In genomic region chr12:21773263-21773741, GRCh38 we compare ENCODE assay signal across 8 cellular contexts. TPM values are rescaled to one million over a fixed set of nuclear protein-coding genes. Genes with fewer than 3 reads are reported as not detected.
DNase-seq lines count a peak whose midpoint lies in the region; ATAC-seq and TF ChIP-seq lines count a peak whose summit lies in the region.

No MANE protein-coding gene starts in this region.

- peaks cover 13% of the 10 kb centered on the region for H3K4me1 ChIP-seq in CD4-positive, alpha-beta memory T cell (ENCODE audit: insufficient read depth, low read length)
- peaks cover 13 to 48% (median 38%) of the 10 kb centered on the region in 4 donors for H3K4me1 ChIP-seq in esophagus muscularis mucosa

- H3K27me3 Mint-ChIP-seq in CD4-positive, alpha-beta memory T cell = peaks cover 32 to 35% of the 10 kb centered on the region in 2 donors
- peaks cover 48% of the 10 kb centered on the region for H3K27me3 Mint-ChIP-seq in neural crest cell (ENCODE audit: low read depth)

- TF ChIP-seq EP300 in esophagus muscularis mucosa (IDR thresholded peaks at IDR 0.05) = no peak

- no peaks in the 10 kb centered on the region for H3K36me3 ChIP-seq in CD4-positive, alpha-beta memory T cell (ENCODE audit: insufficient read depth, low read length)
- H3K36me3 ChIP-seq in esophagus muscularis mucosa = peaks cover 0 to 4% (median 0%) of the 10 kb centered on the region in 4 donors

- ATAC-seq in GM18511 (IDR thresholded peaks at IDR 0.05; ENCODE audit: unreplicated experiment) = no peak

- POLR2A ChIA-PET in CD4-positive, alpha-beta memory T cell (lab: Charles Lee; ENCODE audit: partially characterized antibody) = no interaction called here

- no peaks in the 10 kb centered on the region for H3K9me3 ChIP-seq in CD4-positive, alpha-beta memory T cell (ENCODE audit: control insufficient read depth in 1 of 2, low read length in 2 of 2)
- no peaks in the 10 kb centered on the region for H3K9me3 ChIP-seq in esophagus muscularis mucosa

- peaks cover 0 to 2% (median 0%) of the 10 kb centered on the region in 8 donors for H3K9me3 Mint-ChIP-seq in CD4-positive, alpha-beta memory T cell
- no peaks in the 10 kb centered on the region for H3K9me3 Mint-ChIP-seq in neural crest cell

- no peak for DNase-seq in CD4-positive, alpha-beta memory T cell
- DNase-seq in NAMALWA (ENCODE audit: low spot score) (peak; percentile 3), esophagus muscularis mucosa (ENCODE audit: extremely low spot score) (no peak), neural crest cell (ENCODE audit: low read depth, low spot score) (peak; percentile 36), occipital lobe (lab: John Stamatoyannopoulos, UW) (no peak), pons (ENCODE audit: low spot score) (no peak), NCI-H2029 treated with DMSO at 0.1 percent for 48 hours (lab: John Stamatoyannopoulos, UW) (no peak)

- H3K27ac Mint-ChIP-seq in CD4-positive, alpha-beta memory T cell = peak overlapping the region in 1 of 7 donors; percentile 6
- no peak overlapping the region for H3K27ac Mint-ChIP-seq in neural crest cell (ENCODE audit: unreplicated experiment)

- H3K4me1 Mint-ChIP-seq in CD4-positive, alpha-beta memory T cell = peaks cover 7 to 19% (median 12%) of the 10 kb centered on the region in 4 donors
- H3K4me1 Mint-ChIP-seq in neural crest cell = peaks cover 21% of the 10 kb centered on the region

- H3K4me3 Mint-ChIP-seq in CD4-positive, alpha-beta memory T cell = peak overlapping the region in 7 of 8 donors; percentile 4 to 78 (median 63)
- peak overlapping the region; percentile 74 for H3K4me3 Mint-ChIP-seq in neural crest cell

- peak; percentile 43 to 50 (median 50) for TF ChIP-seq CTCF in esophagus muscularis mucosa (IDR thresholded peaks at IDR 0.05)
- TF ChIP-seq CTCF in neural crest cell (conservative IDR thresholded peaks at IDR 0.05) = peak; percentile 55

- TF ChIP-seq POLR2A in esophagus muscularis mucosa (IDR thresholded peaks at IDR 0.05; ENCODE audit: low read depth) = no peak

- no peaks in the 10 kb centered on the region for H3K36me3 Mint-ChIP-seq in CD4-positive, alpha-beta memory T cell
- peaks cover 2% of the 10 kb centered on the region for H3K36me3 Mint-ChIP-seq in neural crest cell (ENCODE audit: low read depth)

- peaks cover 18% of the 10 kb centered on the region for H3K27me3 ChIP-seq in CD4-positive, alpha-beta memory T cell (ENCODE audit: insufficient read depth, low read length)
- no peaks in the 10 kb centered on the region for H3K27me3 ChIP-seq in esophagus muscularis mucosa

- CTCF ChIA-PET in CD4-positive, alpha-beta memory T cell (lab: Charles Lee; ENCODE audit: partially characterized antibody) = no interaction called here

- 23% methylated on average over 20 of the region's 23 CpGs for WGBS in esophagus muscularis mucosa

- H3K4me3 ChIP-seq in CD4-positive, alpha-beta memory T cell (ENCODE audit: low read length in 2 of 2) = no peak overlapping the region
- H3K4me3 ChIP-seq in esophagus muscularis mucosa = peak overlapping the region; percentile 57 to 73 (median 68)

- intact Hi-C loops in CD4-positive, alpha-beta memory T cell (cut with micrococcal nuclease) = no loop called here
- intact Hi-C loops in esophagus muscularis mucosa (cut with DNase I) = loop anchor here (5.0 kb wide), 2 partner anchors 54 to 119 kb away; no protein-coding TSS in a partner anchor

- H3K27ac ChIP-seq in CD4-positive, alpha-beta memory T cell (ENCODE audit: low read depth, low read length) = no peak overlapping the region
- H3K27ac ChIP-seq in esophagus muscularis mucosa (replicated peaks in 1 of 4) = peak overlapping the region; percentile 87 to 92 (median 88)

RNA-seq across cellular contexts. Expression of gene KCNJ8, which starts 1.2 kb away (rescaled TPM):
- under 1 TPM in 1 of 2 experiments, not detected in 1; 0.25 TPM for total RNA-seq in CD4-positive, alpha-beta memory T cell
- not detected for polyA plus RNA-seq in CD4-positive, alpha-beta memory T cell
- 10 to 100 TPM; 17.9 to 29.8 (median 25.0) TPM for total RNA-seq in esophagus muscularis mucosa
- 4.0 and 4.6 TPM in 2 replicates for total RNA-seq in neural crest cell
- 5.9 TPM for total RNA-seq in occipital lobe

Comparison
In these comparisons a context has a peak if more than half of its experiments do, and no peak if none do; other contexts are left out.
1. DNase-seq: peak in NAMALWA (single experiment) and neural crest cell (single experiment); none in CD4-positive, alpha-beta memory T cell (0 of 5), esophagus muscularis mucosa (single experiment), occipital lobe (single experiment), pons (single experiment) and NCI-H2029 treated with DMSO at 0.1 percent for 48 hours (single experiment).
2. H3K4me3 ChIP-seq: peak in esophagus muscularis mucosa (4 of 4); none in CD4-positive, alpha-beta memory T cell (0 of 2).